17 cellular contexts compared by ENCODE assay signal in the genomic region with DNA sequence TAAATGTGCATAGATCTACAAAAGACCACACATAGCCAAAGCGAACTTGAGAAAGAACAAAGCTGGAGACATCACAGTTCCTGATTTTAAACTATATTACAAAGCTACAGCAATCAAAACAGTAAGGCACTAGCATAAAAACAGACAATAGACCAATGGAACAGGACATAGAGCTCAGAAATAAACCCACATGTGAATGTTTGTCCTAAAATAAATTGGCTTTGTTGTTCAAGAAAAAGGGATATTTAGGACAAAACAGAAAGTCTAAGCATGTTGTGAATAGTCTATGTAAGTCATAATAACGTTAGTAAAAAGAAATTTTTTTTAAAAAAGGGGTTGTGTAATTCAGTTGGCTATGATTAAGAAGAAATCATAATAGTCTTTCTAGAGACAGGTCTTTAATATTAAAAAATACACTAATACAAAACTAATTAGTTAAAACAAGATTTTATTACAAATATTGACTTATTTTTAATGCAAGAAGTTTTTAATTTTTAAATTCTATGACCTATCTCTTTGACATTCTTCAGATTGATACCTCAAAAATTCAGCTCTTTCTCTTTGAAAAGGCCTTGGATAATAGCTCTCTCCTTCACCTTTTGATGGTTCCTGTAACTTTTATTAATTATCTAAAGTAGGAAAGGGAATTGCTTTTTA. TPM values are rescaled to one million over a fixed set of nuclear protein-coding genes. Genes with fewer than 3 reads are reported as not detected.
"Had no signal": no experiment of that assay in that cellular context is flagged by ENCODE, and none has a peak within 500 bp of the region (broad histone marks: within the 10 kb centered on the region; RNA-seq: fewer than 3 reads in every experiment).

No MANE protein-coding gene starts in this region.

- DNase-seq: activated CD4-positive, alpha-beta T cell treated with anti-CD3 and anti-CD28 coated beads, Interleukin-2, amount 10 ng/mL, durations not matched to agents 7 days and 5 days; activated naive CD8-positive, alpha-beta T cell treated with anti-CD3 and anti-CD28 coated beads, Interleukin-2, amount 10 ng/mL, durations not matched to agents 7 days and 5 days; cortex of kidney; effector CD4-positive, alpha-beta T cell; foreskin keratinocyte; glutamatergic neuron; hypothalamus; left ventricle myocardium superior; natural killer cell; stimulated activated CD4-positive, alpha-beta T cell treated with anti-CD3 and anti-CD28 coated beads, Interleukin-2, amount 100 ng/mL, for 48 hours; stimulated activated naive B cell treated with anti-CD40 and anti-IgM and Interleukin-4, amounts not matched to agents 10 μg/mL and 1 μg/mL and 100 μg/mL, for 72 hours; tibial artery had no signal

- H3K27me3 ChIP-seq: foreskin keratinocyte, tibial artery had no signal

- ATAC-seq: foreskin keratinocyte; left ventricle myocardium superior; natural killer cell; stimulated activated naive B cell treated with anti-CD40 and anti-IgM and Interleukin-4, amounts not matched to agents 10 μg/mL and 1 μg/mL and 100 μg/mL, for 72 hours had no signal

- FAIRE-seq: urothelium cell line had no signal

- H3K4me3 ChIP-seq: tibial artery had no signal

- H3K4me1 ChIP-seq: foreskin keratinocyte had no signal

- H3K36me3 ChIP-seq: tibial artery had no signal

- H3K27ac ChIP-seq: foreskin keratinocyte, tibial artery had no signal

RNA-seq across cellular contexts. Expression of a gene that starts 11.6 kb away (rescaled TPM):
- total RNA-seq: activated CD4-positive, alpha-beta T cell treated with anti-CD3 and anti-CD28 coated beads, Interleukin-2, amount 10 ng/mL, durations not matched to agents 7 days and 5 days; activated naive CD8-positive, alpha-beta T cell treated with anti-CD3 and anti-CD28 coated beads, Interleukin-2, amount 10 ng/mL, durations not matched to agents 7 days and 5 days; foreskin keratinocyte; kidney epithelial cell; left ventricle myocardium superior; mucosa of gallbladder; natural killer cell; posterior vena cava; skeletal muscle tissue had no signal
